8 cellular contexts compared by ENCODE assay signal in the genomic region with DNA sequence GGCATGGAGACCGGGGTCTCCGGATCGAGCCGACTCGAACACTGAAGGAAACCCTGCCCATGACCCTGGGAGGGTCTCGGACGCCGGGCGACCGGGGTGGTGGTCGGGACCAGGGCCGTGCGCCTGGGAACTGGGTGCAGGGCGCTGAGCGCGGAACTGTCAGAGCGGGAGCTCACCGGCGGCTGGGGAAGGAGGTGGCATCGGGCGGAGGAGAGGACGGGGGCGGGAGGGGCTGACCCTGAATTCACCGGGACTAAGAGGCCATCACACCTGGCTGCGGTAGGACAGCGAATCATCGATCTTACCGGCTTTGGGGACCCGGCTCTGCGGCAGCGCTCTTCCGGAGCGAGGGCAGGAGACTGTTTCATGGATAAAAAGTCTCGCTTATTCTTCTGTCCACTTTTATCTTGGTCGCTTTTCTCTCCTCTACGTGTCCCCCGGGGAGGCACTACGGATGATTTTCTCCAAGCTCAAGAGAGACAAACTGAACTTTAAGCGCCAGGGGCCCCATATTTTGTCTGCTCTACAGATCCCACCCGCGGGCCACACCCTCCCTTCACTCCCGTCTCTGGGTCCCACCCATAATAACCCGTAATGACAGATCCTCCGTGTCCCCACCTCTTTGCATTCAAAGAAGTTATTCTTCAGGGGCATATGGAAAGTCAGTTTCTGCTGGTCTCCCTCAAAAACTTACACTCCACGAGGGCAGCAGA. TPM values are rescaled to one million over a fixed set of nuclear protein-coding genes. Genes with fewer than 3 reads are reported as not detected.
DNase-seq lines count a peak whose midpoint lies in the region; ATAC-seq and TF ChIP-seq lines count a peak whose summit lies in the region.

Gene CORIN, minus strand, starts transcription at position 486 of the 713 bp plus-strand sequence. Its CDS starts 118 bp downstream, at position 368.

- H3K4me1 Mint-ChIP-seq in CD8-positive, alpha-beta T cell (ENCODE audit: low read depth), result peaks cover 25% of the 10 kb centered on the region
- H3K4me1 Mint-ChIP-seq in activated naive CD8-positive, alpha-beta T cell treated with anti-CD3 and anti-CD28 coated beads, Interleukin-2, amount 50 U/mL, for 24 hours, result peaks cover 31% of the 10 kb centered on the region

- H2AFZ ChIP-seq in KMS-11 (ENCODE audit: low read depth), result peak within 1 kb of the TSS; percentile 38; the same call in 1 of the 2 replicates

- H3K79me2 ChIP-seq in KMS-11 (ENCODE audit: insufficient read depth, low read depth), result no peaks in the 10 kb centered on the region

- H3K27me3 Mint-ChIP-seq in CD8-positive, alpha-beta T cell (ENCODE audit: low read depth), result peaks cover 9% of the 10 kb centered on the region
- peaks cover 13% of the 10 kb centered on the region for H3K27me3 Mint-ChIP-seq in activated naive CD8-positive, alpha-beta T cell treated with anti-CD3 and anti-CD28 coated beads, Interleukin-2, amount 50 U/mL, for 24 hours

- no peaks in the 10 kb centered on the region for H3K27me3 ChIP-seq in CD8-positive, alpha-beta T cell (ENCODE audit: insufficient read depth, low read length)
- H3K27me3 ChIP-seq in KMS-11 (ENCODE audit: insufficient read depth, low read depth), result no peaks in the 10 kb centered on the region
- no peaks in the 10 kb centered on the region for H3K27me3 ChIP-seq in iPS DF 6.9 (ENCODE audit: control insufficient read depth, insufficient read depth, low read length)

- peaks cover 14% of the 10 kb centered on the region for H3K4me1 ChIP-seq in CD8-positive, alpha-beta T cell (ENCODE audit: insufficient read depth, low read length)
- peaks cover 5% of the 10 kb centered on the region for H3K4me1 ChIP-seq in KMS-11 (ENCODE audit: low read depth, poor library complexity, severe bottlenecking)
- 0 out of 2 replicates have a peak, but pooled peaks cover 3% of the 10 kb centered on the region for H3K4me1 ChIP-seq in iPS DF 6.9 (ENCODE audit: control insufficient read depth, insufficient read depth, low read length)

- H3K9me3 Mint-ChIP-seq in CD8-positive, alpha-beta T cell, result no peaks in the 10 kb centered on the region
- peaks cover 4% of the 10 kb centered on the region for H3K9me3 Mint-ChIP-seq in activated naive CD8-positive, alpha-beta T cell treated with anti-CD3 and anti-CD28 coated beads, Interleukin-2, amount 50 U/mL, for 24 hours

- H3K36me3 ChIP-seq in CD8-positive, alpha-beta T cell (ENCODE audit: insufficient read depth, low read length), result no peaks in the 10 kb centered on the region
- H3K36me3 ChIP-seq in KMS-11 (ENCODE audit: insufficient read depth) (no peaks in the 10 kb centered on the region), iPS DF 6.9 (ENCODE audit: control insufficient read depth, insufficient read depth, low read length) (no peaks in the 10 kb centered on the region; the same call in 1 of the 2 replicates)

- no peaks in the 10 kb centered on the region for H4K20me1 ChIP-seq in KMS-11 (ENCODE audit: insufficient read depth)

- CTCF ChIA-PET in CD8-positive, alpha-beta T cell (lab: Charles Lee), result interaction anchor here (0.9 kb wide), 1 partner anchor 152 kb away, joined by 3 read pairs; no protein-coding TSS in a partner anchor

- WGBS in iPS DF 6.9 (ENCODE audit: insufficient coverage, insufficient read length), result no CpG with 5 or more reads among the region's 45 CpGs

- intact Hi-C loops in CD8-positive, alpha-beta T cell (cut with DNase I, micrococcal nuclease), result loop anchor here (5.0 kb wide), 2 partner anchors 75 to 150 kb away; partner anchors contain the start of gene NFXL1 (in 1 of the 2)

- peak within 1 kb of the TSS; percentile 85 for H3K4me3 Mint-ChIP-seq in CD8-positive, alpha-beta T cell
- peak within 1 kb of the TSS; percentile 76 for H3K4me3 Mint-ChIP-seq in activated naive CD8-positive, alpha-beta T cell treated with anti-CD3 and anti-CD28 coated beads, Interleukin-2, amount 50 U/mL, for 24 hours

- peak in 2 of 7 experiments; percentile 6 to 22 for DNase-seq in CD8-positive, alpha-beta T cell
- peak; percentile 27 for DNase-seq in activated naive CD8-positive, alpha-beta T cell treated with anti-CD3 and anti-CD28 coated beads, Interleukin-2, amount 50 U/mL, for 24 hours
- DNase-seq in iPS DF 6.9 (ENCODE audit: low read depth, low spot score) (no peak), NCI-H1694 (lab: John Stamatoyannopoulos, UW) (no peak), dedifferentiated amniotic fluid mesenchymal stem cell (ENCODE audit: extremely low spot score) (no peak)

- H3K4me3 ChIP-seq in CD8-positive, alpha-beta T cell (ENCODE audit: low read depth, low read length), result peak within 1 kb of the TSS; percentile 66
- H3K4me3 ChIP-seq in KMS-11 (IDR thresholded peaks at IDR 0.05; ENCODE audit: insufficient read depth, low read depth, low read length) (no peak within 1 kb of the TSS), iPS DF 6.9 (ENCODE audit: low read length) (peak within 1 kb of the TSS; percentile 56), skin epidermis (peak within 1 kb of the TSS; percentile 32 to 47 (median 36))

- no peaks in the 10 kb centered on the region for H3K9me3 ChIP-seq in CD8-positive, alpha-beta T cell (ENCODE audit: low read length)
- no peaks in the 10 kb centered on the region for H3K9me3 ChIP-seq in iPS DF 6.9 (ENCODE audit: control insufficient read depth, insufficient read depth, low read length)

- peak within 1 kb of the TSS; percentile 51; the same call in 1 of the 2 replicates for H3K4me2 ChIP-seq in KMS-11

- H3K27ac Mint-ChIP-seq in CD8-positive, alpha-beta T cell, result peak within 1 kb of the TSS; percentile 37
- no peak within 1 kb of the TSS for H3K27ac Mint-ChIP-seq in activated naive CD8-positive, alpha-beta T cell treated with anti-CD3 and anti-CD28 coated beads, Interleukin-2, amount 50 U/mL, for 24 hours

- no peak within 1 kb of the TSS for H3K27ac ChIP-seq in CD8-positive, alpha-beta T cell (ENCODE audit: low read depth, low read length)
- H3K27ac ChIP-seq in KMS-11, result no peak within 1 kb of the TSS
- no peak within 1 kb of the TSS for H3K27ac ChIP-seq in iPS DF 6.9 (ENCODE audit: low read length)
- H3K27ac ChIP-seq in skin epidermis, result peak within 1 kb of the TSS in 12 of 21 experiments; percentile 14 to 68 (median 45)

- ATAC-seq in CD8-positive, alpha-beta T cell, result peak; percentile 27
- ATAC-seq in GM21515 (IDR thresholded peaks at IDR 0.05; ENCODE audit: unreplicated experiment), result peak; percentile 1
- ATAC-seq in activated naive CD8-positive, alpha-beta T cell treated with anti-CD3 and anti-CD28 coated beads, Interleukin-2, amount 50 U/mL, for 24 hours, result peak; percentile 21

- peak within 1 kb of the TSS; percentile 30; the same call in 1 of the 2 replicates for H3K9ac ChIP-seq in KMS-11

- no peak for TF ChIP-seq CTCF in CD8-positive, alpha-beta T cell (IDR thresholded peaks at IDR 0.05)
- TF ChIP-seq CTCF in KMS-11 (conservative IDR thresholded peaks at IDR 0.05; ENCODE audit: low read depth, low read length), result no peak

- H3K36me3 Mint-ChIP-seq in CD8-positive, alpha-beta T cell, result no peaks in the 10 kb centered on the region
- no peaks in the 10 kb centered on the region for H3K36me3 Mint-ChIP-seq in activated naive CD8-positive, alpha-beta T cell treated with anti-CD3 and anti-CD28 coated beads, Interleukin-2, amount 50 U/mL, for 24 hours (ENCODE audit: low read depth)

- POLR2A ChIA-PET in CD8-positive, alpha-beta T cell (lab: Charles Lee), result interaction anchor here (1.5 kb wide), 1 partner anchor 10 kb away, joined by 4 read pairs; no protein-coding TSS in a partner anchor

RNA-seq across cellular contexts. Expression of gene CORIN, which starts in this region (rescaled TPM):
- total RNA-seq in CD8-positive, alpha-beta T cell, result not detected

Comparison
In these comparisons a context has a peak if more than half of its experiments do, and no peak if none do; other contexts are left out.
1. Peak in ATAC-seq and H3K4me3 ChIP-seq in CD8-positive, alpha-beta T cell; RNA of the gene not detected or under 1 TPM.
2. H3K27ac ChIP-seq: peak in skin epidermis (12 of 21); none in CD8-positive, alpha-beta T cell (single experiment), KMS-11 (single experiment) and iPS DF 6.9 (single experiment).
3. Peak in every context shown above with its lines, with median percentiles within 50 percentile points of each other: ATAC-seq.